In genomic region chr11:95338430-95338991, GRCh38 we compare ENCODE assay signal across 9 cellular contexts.
DNase-seq lines count a peak whose midpoint lies in the region; ATAC-seq and TF ChIP-seq lines count a peak whose summit lies in the region.
"Had no signal": no experiment of that assay in that cellular context is flagged by ENCODE, and none has a peak within 500 bp of the region (broad histone marks: within the 10 kb centered on the region; RNA-seq: fewer than 3 reads in every experiment).

No MANE protein-coding gene starts in this region.

- no peak overlapping the region for H3K4me3 Mint-ChIP-seq in GM23338
- H3K4me3 Mint-ChIP-seq in stimulated activated naive B cell treated with anti-CD40 and anti-IgM and Interleukin-4, amounts not matched to agents 10 μg/mL and 1 μg/mL and 100 μg/mL, for 72 hours = no peak overlapping the region
- H3K4me3 Mint-ChIP-seq: activated naive CD8-positive, alpha-beta T cell had no signal

- H3K27me3 Mint-ChIP-seq in GM23338 (ENCODE audit: insufficient read depth, low read depth, poor library complexity) = peaks cover 4% of the 10 kb centered on the region
- no peaks in the 10 kb centered on the region for H3K27me3 Mint-ChIP-seq in stimulated activated naive B cell treated with anti-CD40 and anti-IgM and Interleukin-4, amounts not matched to agents 10 μg/mL and 1 μg/mL and 100 μg/mL, for 72 hours
- H3K27me3 Mint-ChIP-seq: activated naive CD8-positive, alpha-beta T cell had no signal

- H3K79me2 ChIP-seq in GM23338 (replicated peaks; ENCODE audit: insufficient read depth) = no peaks in the 10 kb centered on the region

- H3K4me3 ChIP-seq in GM23338 = peak overlapping the region; percentile 21

- no peak overlapping the region for H3K27ac Mint-ChIP-seq in GM23338
- H3K27ac Mint-ChIP-seq in stimulated activated naive B cell treated with anti-CD40 and anti-IgM and Interleukin-4, amounts not matched to agents 10 μg/mL and 1 μg/mL and 100 μg/mL, for 72 hours = no peak overlapping the region
- H3K27ac Mint-ChIP-seq: activated naive CD8-positive, alpha-beta T cell had no signal

- H3K4me1 Mint-ChIP-seq in GM23338 = peaks cover 27% of the 10 kb centered on the region
- H3K4me1 Mint-ChIP-seq in stimulated activated naive B cell treated with anti-CD40 and anti-IgM and Interleukin-4, amounts not matched to agents 10 μg/mL and 1 μg/mL and 100 μg/mL, for 72 hours = peaks cover 7 to 23% of the 10 kb centered on the region in 2 donors

- no peak overlapping the region for H2AFZ ChIP-seq in GM23338

- H3K27me3 ChIP-seq in GM23338 (ENCODE audit: insufficient read depth) = no peaks in the 10 kb centered on the region

- H3K36me3 Mint-ChIP-seq in GM23338 (ENCODE audit: low read depth) = no peaks in the 10 kb centered on the region
- no peaks in the 10 kb centered on the region for H3K36me3 Mint-ChIP-seq in stimulated activated naive B cell treated with anti-CD40 and anti-IgM and Interleukin-4, amounts not matched to agents 10 μg/mL and 1 μg/mL and 100 μg/mL, for 72 hours

- H4K20me1 ChIP-seq in GM23338 (replicated peaks; ENCODE audit: insufficient read depth) = no peaks in the 10 kb centered on the region

- H3F3A ChIP-seq in GM23338 (replicated peaks; ENCODE audit: low read depth) = peaks cover 4% of the 10 kb centered on the region; the same call in 1 of the 2 replicates

- TF ChIP-seq CTCF in GM23338 (conservative IDR thresholded peaks at IDR 0.05; ENCODE audit: low read depth in 2 of 2) (no peak), RWPE1 (conservative IDR thresholded peaks at IDR 0.05; ENCODE audit: low read depth) (no peak)

- H3K27ac ChIP-seq in GM23338 (ENCODE audit: low read depth) (peak overlapping the region; percentile 85), RWPE1 (peak overlapping the region; percentile 94)

- CTCF ChIA-PET in RWPE1 (lab: Yijun Ruan, JAX) = interaction anchor here (0.6 kb wide), 1 partner anchor 118 kb away, joined by 4 read pairs; no protein-coding TSS in a partner anchor

- POLR2A ChIA-PET in RWPE1 (lab: Yijun Ruan, JAX; ENCODE audit: low non-redundant PET) = no interaction called here

- H3K36me3 ChIP-seq in GM23338 (ENCODE audit: insufficient read depth) = no peaks in the 10 kb centered on the region

- H3K4me2 ChIP-seq in GM23338 = peak overlapping the region; percentile 69

- ATAC-seq in GM23338 = peak; percentile 69
- no peak for ATAC-seq in GM19452 (IDR thresholded peaks at IDR 0.05; ENCODE audit: unreplicated experiment)
- no peak for ATAC-seq in stimulated activated naive B cell treated with anti-CD40 and anti-IgM and Interleukin-4, amounts not matched to agents 10 μg/mL and 1 μg/mL and 100 μg/mL, for 72 hours (replicated peaks)
- ATAC-seq in HG03097 (IDR thresholded peaks at IDR 0.05; ENCODE audit: low FRiP score, unreplicated experiment) = no peak

- no peaks in the 10 kb centered on the region for H3K9me3 Mint-ChIP-seq in GM23338
- H3K9me3 Mint-ChIP-seq in stimulated activated naive B cell treated with anti-CD40 and anti-IgM and Interleukin-4, amounts not matched to agents 10 μg/mL and 1 μg/mL and 100 μg/mL, for 72 hours = no peaks in the 10 kb centered on the region

- peaks cover 44% of the 10 kb centered on the region for H3K4me1 ChIP-seq in GM23338 (ENCODE audit: insufficient read depth)

- H3K9me2 ChIP-seq in GM23338 (ENCODE audit: insufficient read depth) = peaks cover 7% of the 10 kb centered on the region

- DNase-seq in GM23338 (ENCODE audit: low spot score) (peak; percentile 51), RWPE1 (ENCODE audit: low spot score) (no peak), globus pallidus (ENCODE audit: low spot score) (peak; percentile 73), putamen (ENCODE audit: low spot score) (peak; percentile 50), NAMALWA (ENCODE audit: low spot score) (no peak)
- no peak for DNase-seq in stimulated activated naive B cell treated with anti-CD40 and anti-IgM and Interleukin-4, amounts not matched to agents 10 μg/mL and 1 μg/mL and 100 μg/mL, for 72 hours

TF ChIP-seq in GM23338, 12 proteins besides CTCF, POLR2A, EP300 and RAD21:
- TF ChIP-seq EZH2phosphoT487 (IDR thresholded peaks at IDR 0.05; ENCODE audit: unreplicated experiment) (no peak), ZNF114 (CRISPR knock-in tag; IDR thresholded peaks at IDR 0.05) (0 out of 2 replicates have a peak, but pooled peaks have one; percentile 57)
TF ChIP-seq in GM23338: peak in this region for 1.

Comparison
In these comparisons a context has a peak if more than half of its experiments do, and no peak if none do; other contexts are left out.
1. DNase-seq: peak in GM23338 (single experiment), globus pallidus (single experiment) and putamen (single experiment); none in RWPE1 (single experiment), stimulated activated naive B cell treated with anti-CD40 and anti-IgM and Interleukin-4, amounts not matched to agents 10 μg/mL and 1 μg/mL and 100 μg/mL, for 72 hours (single experiment) and NAMALWA (single experiment).